Comparison of ENCODE assay signal across 18 cellular contexts in the genomic region with DNA sequence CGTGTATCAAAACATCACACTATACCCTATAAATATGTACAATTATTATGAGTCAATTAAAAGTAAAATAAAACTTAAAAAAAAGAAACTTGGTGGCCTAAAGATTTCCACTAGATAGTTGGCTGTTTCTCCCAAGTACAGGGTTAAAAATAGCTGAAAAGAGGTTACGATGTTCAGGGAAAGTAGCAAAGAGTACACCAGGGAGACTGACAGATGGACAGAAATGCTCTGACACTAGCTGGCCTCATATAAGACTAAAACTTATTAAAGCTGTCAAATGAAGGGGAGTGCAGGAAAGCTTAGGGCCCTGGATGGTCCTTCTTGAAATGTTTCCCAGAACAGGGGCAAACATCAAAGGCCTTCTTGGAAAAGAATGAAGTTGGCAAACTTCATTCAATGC. TPM values are rescaled to one million over a fixed set of nuclear protein-coding genes. Genes with fewer than 3 reads are reported as not detected.
A peak's percentile ranks its signal among the peaks of the same experiment; 100 is the strongest.
DNase-seq lines count a peak whose midpoint lies in the region; ATAC-seq and TF ChIP-seq lines count a peak whose summit lies in the region.
"Had no signal": no experiment of that assay in that cellular context is flagged by ENCODE, and none has a peak within 500 bp of the region (broad histone marks: within the 10 kb centered on the region; RNA-seq: fewer than 3 reads in every experiment).

No MANE protein-coding gene starts in this region.

- ATAC-seq in Right ventricle myocardium superior (ENCODE audit: poor library complexity) (peak; percentile 61), gastroesophageal sphincter (no peak), esophagus mucosa (no peak)

- WGBS in gastroesophageal sphincter (ENCODE audit: low coverage in 1 of 2), 2 donors, result 66 to 73% methylated on average over 2 of the region's 2 CpGs

- POLR2A ChIA-PET in HEK293T (lab: Yijun Ruan, JAX), result no interaction called here

- no peaks in the 10 kb centered on the region for H3K4me1 ChIP-seq in gastroesophageal sphincter
- H3K4me1 ChIP-seq: BLaER1 treated with 17β-estradiol and CSF1 and Interleukin-3, amounts not matched to agents 10 nM and 100 nM had no signal

- peaks cover 0 to 4% of the 10 kb centered on the region in 2 donors for H3K36me3 ChIP-seq in gastroesophageal sphincter
- H3K36me3 ChIP-seq: BLaER1 treated with 17β-estradiol and CSF1 and Interleukin-3, amounts not matched to agents 10 nM and 100 nM had no signal

- intact Hi-C loops in Right ventricle myocardium superior (cut with DNase I), result no loop called here
- intact Hi-C loops in cardiac septum (cut with DNase I), result no loop called here

- H3K4me3 ChIP-seq in gastroesophageal sphincter, result no peak overlapping the region
- H3K4me3 ChIP-seq: BLaER1 treated with 17β-estradiol and CSF1 and Interleukin-3, amounts not matched to agents 10 nM and 100 nM had no signal

- CTCF ChIA-PET in HEK293T (lab: Yijun Ruan, JAX), result no interaction called here

- TF ChIP-seq POLR2A in gastroesophageal sphincter (IDR thresholded peaks at IDR 0.05), result no peak

- no peak for DNase-seq in Right ventricle myocardium superior
- no peak for DNase-seq in cardiac septum (ENCODE audit: low spot score)
- DNase-seq in HEK293T (ENCODE audit: extremely low spot score), result no peak
- no peak for DNase-seq in amniotic stem cell (lab: John Stamatoyannopoulos, UW)
- DNase-seq in SK-N-DZ (ENCODE audit: low spot score), result no peak
- DNase-seq: AML-193; CD4-positive, alpha-beta T cell; H7; MM.1S; NCI-H2029 treated with DMSO at 0.1 percent for 48 hours; NCI-H446 treated with DMSO at 0.1 percent for 48 hours; NCI-H526; RPMI8226; SIG-M5 had no signal

- TF ChIP-seq EP300 in gastroesophageal sphincter (IDR thresholded peaks at IDR 0.05), result peak; percentile 12

- peaks cover 0 to 14% (median under 1%) of the 10 kb centered on the region in 3 donors for H3K9me3 ChIP-seq in gastroesophageal sphincter

- no peaks in the 10 kb centered on the region for H3K27me3 ChIP-seq in gastroesophageal sphincter
- H3K27me3 ChIP-seq: BLaER1 treated with 17β-estradiol and CSF1 and Interleukin-3, amounts not matched to agents 10 nM and 100 nM had no signal

- H3K27ac ChIP-seq in gastroesophageal sphincter, result no peak overlapping the region
- H3K27ac ChIP-seq: BLaER1 treated with 17β-estradiol and CSF1 and Interleukin-3, amounts not matched to agents 10 nM and 100 nM; KMS-11 had no signal

- no peak for TF ChIP-seq CTCF in gastroesophageal sphincter (IDR thresholded peaks at IDR 0.05)

TF ChIP-seq in HEK293T, 16 proteins besides CTCF, POLR2A, EP300 and RAD21:
- TF ChIP-seq CTBP1 (IDR thresholded peaks at IDR 0.05; ENCODE audit: borderline replicate concordance) (no peak), L3MBTL2 (conservative IDR thresholded peaks at IDR 0.05) (0 out of 2 replicates have a peak, but pooled peaks have one; percentile 9), ARNT (IDR thresholded peaks at IDR 0.05) (no peak), FOXK2 (IDR thresholded peaks at IDR 0.05) (no peak), LEF1 (IDR thresholded peaks at IDR 0.05; ENCODE audit: borderline replicate concordance) (no peak)

RNA-seq across cellular contexts. Expression of a gene that starts 51.3 kb away (rescaled TPM):
- total RNA-seq in Right ventricle myocardium superior (33.8 TPM), cardiac septum (46.3 TPM), gastroesophageal sphincter (10 to 100 TPM; 34.7 to 66.7 (median 57.7) TPM), esophagus mucosa (12.6 TPM)
- 51.6 and 73.6 TPM in 2 replicates for polyA plus RNA-seq in SK-N-DZ (2014; cell fraction: cytosol; rRNA removed)
- 18.2 and 23.5 TPM in 2 replicates for polyA plus RNA-seq in SK-N-DZ (2014; cell fraction: nucleus; rRNA removed)
